ENCODE assay signal across 7 cellular contexts in genomic region chr12:8698132-8698829, GRCh38. TPM values are rescaled to one million over a fixed set of nuclear protein-coding genes. Genes with fewer than 3 reads are reported as not detected.
DNase-seq lines count a peak whose midpoint lies in the region; ATAC-seq and TF ChIP-seq lines count a peak whose summit lies in the region.

No MANE protein-coding gene starts in this region.

- ATAC-seq in GM18511 (IDR thresholded peaks at IDR 0.05; ENCODE audit: unreplicated experiment) (peak; percentile 54), HG03025 (IDR thresholded peaks at IDR 0.05; ENCODE audit: low FRiP score, unreplicated experiment) (peak; percentile 51), heart left ventricle (peak in 3 of 4 donors; percentile 52 to 77 (median 74))
- peak; percentile 50 to 68 for ATAC-seq in activated naive CD4-positive, alpha-beta T cell treated with anti-CD3 and anti-CD28 coated beads, Interleukin-2, amount 50 U/mL, for 72 hours

- peak in 1 of 2 donors; percentile 17 for TF ChIP-seq POLR2A in heart left ventricle (IDR thresholded peaks at IDR 0.05)

- intact Hi-C loops in heart left ventricle (cut with DNase I) (no loop called here), posterior cingulate gyrus (cut with DNase I) (loop anchor here (5.0 kb wide), 1 partner anchor 254 kb away; no protein-coding TSS in a partner anchor)

- H3K36me3 ChIP-seq in heart left ventricle: no peaks in the 10 kb centered on the region

- peak overlapping the region; percentile 79 to 97 (median 91) for H3K27ac ChIP-seq in heart left ventricle

- H3K9me3 ChIP-seq in heart left ventricle: no peaks in the 10 kb centered on the region

- peak overlapping the region; percentile 70 to 100 (median 94) for H3K4me3 ChIP-seq in heart left ventricle

- peak overlapping the region in 1 of 2 donors; percentile 80 for H3K27ac Mint-ChIP-seq in activated naive CD4-positive, alpha-beta T cell treated with anti-CD3 and anti-CD28 coated beads, Interleukin-2, amount 50 U/mL, for 72 hours

- DNase-seq in RPMI7951 (ENCODE audit: low read depth): peak; percentile 49
- peak in 1 of 2 donors; percentile 35 for DNase-seq in activated naive CD4-positive, alpha-beta T cell treated with anti-CD3 and anti-CD28 coated beads, Interleukin-2, amount 50 U/mL, for 72 hours (ENCODE audit: low spot score in 2 of 2)
- peak; percentile 70 to 81 (median 75) for DNase-seq in heart left ventricle
- peak; percentile 19 to 89 (median 40) for DNase-seq in posterior cingulate gyrus
- no peak for DNase-seq in GM19238 (ENCODE audit: insufficient read length, low spot score)

- peaks cover 0 to 46% (median 31%) of the 10 kb centered on the region in 12 donors for H3K4me1 ChIP-seq in heart left ventricle

- WGBS in heart left ventricle, 4 donors: 0 to 1% (median 0%) methylated on average over 28 to 84 of the region's 85 CpGs

- no peak for TF ChIP-seq CTCF in heart left ventricle (IDR thresholded peaks at IDR 0.05)

- H3K36me3 Mint-ChIP-seq in activated naive CD4-positive, alpha-beta T cell treated with anti-CD3 and anti-CD28 coated beads, Interleukin-2, amount 50 U/mL, for 72 hours: peaks cover 0 to 5% of the 10 kb centered on the region in 2 donors

- no peaks in the 10 kb centered on the region for H3K9me3 Mint-ChIP-seq in activated naive CD4-positive, alpha-beta T cell treated with anti-CD3 and anti-CD28 coated beads, Interleukin-2, amount 50 U/mL, for 72 hours

- H3K27me3 ChIP-seq in heart left ventricle: no peaks in the 10 kb centered on the region

RNA-seq across cellular contexts. Expression of gene RIMKLB, which starts 0.5 kb away (rescaled TPM):
- 9.9 and 10.2 TPM in 2 replicates for total RNA-seq in RPMI7951 (2014; rRNA removed; shearing (Covaris generic))
- total RNA-seq in activated naive CD4-positive, alpha-beta T cell treated with anti-CD3 and anti-CD28 coated beads, Interleukin-2, amount 50 U/mL, for 72 hours: 1 to 10 TPM; 2.2 to 4.5 TPM
- 10 to 100 TPM in 8 of 9 donors, 1 to 10 TPM in 1; 8.5 to 16.9 (median 11.9) TPM for total RNA-seq in heart left ventricle
- polyA plus RNA-seq in heart left ventricle: 10 to 100 TPM in 1 of 2 donors, 1 to 10 TPM in 1; 7.4 to 15.4 TPM

RNA-seq across cellular contexts. Expression of gene MFAP5, which starts 35.7 kb away (rescaled TPM):
- 0.68 TPM in 1 of 2 replicates, not detected in the other for total RNA-seq in RPMI7951 (2014; rRNA removed; shearing (Covaris generic))
- total RNA-seq in activated naive CD4-positive, alpha-beta T cell treated with anti-CD3 and anti-CD28 coated beads, Interleukin-2, amount 50 U/mL, for 72 hours: not detected
- 100 to 1,000 TPM in 2 of 9 donors, 10 to 100 TPM in 7; 12.4 to 137 (median 33.0) TPM for total RNA-seq in heart left ventricle
- polyA plus RNA-seq in heart left ventricle: 10 to 100 TPM; 10.2 to 17.4 TPM
